In genomic region chr12:57129311-57130288, GRCh38 we compare ENCODE assay signal across 7 cellular contexts. TPM values are rescaled to one million over a fixed set of nuclear protein-coding genes. Genes with fewer than 3 reads are reported as not detected.
DNase-seq lines count a peak whose midpoint lies in the region; ATAC-seq and TF ChIP-seq lines count a peak whose summit lies in the region.
"Had no signal": no experiment of that assay in that cellular context is flagged by ENCODE, and none has a peak within 500 bp of the region (broad histone marks: within the 10 kb centered on the region; RNA-seq: fewer than 3 reads in every experiment).

No MANE protein-coding gene starts in this region.

- peaks cover 62% of the 10 kb centered on the region for H3K4me1 Mint-ChIP-seq in chondrocyte (ENCODE audit: low read depth)

- no peak for DNase-seq in chondrocyte (ENCODE audit: low spot score)
- peak; percentile 82 for DNase-seq in osteoblast (ENCODE audit: insufficient read length, low spot score, missing footprints)
- no peak for DNase-seq in NCI-H2029 treated with DMSO at 0.1 percent for 48 hours (lab: John Stamatoyannopoulos, UW)
- no peak for DNase-seq in NCI-H2171 (lab: John Stamatoyannopoulos, UW)

- ATAC-seq in HG03460 (IDR thresholded peaks at IDR 0.05; ENCODE audit: unreplicated experiment) = no peak

- H3K27ac ChIP-seq in HUES6 (ENCODE audit: low read depth, low read length) (peak overlapping the region; percentile 87; the same call in 1 of the 2 replicates), osteoblast (ENCODE audit: low read depth, low read length) (peak overlapping the region; percentile 80)

- H3K4me3 ChIP-seq in HUES6 (ENCODE audit: low read depth, low read length) (peak overlapping the region; percentile 98), osteoblast (ENCODE audit: insufficient read depth, low read length) (peak overlapping the region; percentile 95)

- no peaks in the 10 kb centered on the region for H3K36me3 Mint-ChIP-seq in chondrocyte (ENCODE audit: low read depth)

- H3K27ac Mint-ChIP-seq in chondrocyte (ENCODE audit: unreplicated experiment) = peak overlapping the region; percentile 91

- H3K4me3 Mint-ChIP-seq in chondrocyte (ENCODE audit: unreplicated experiment) = peak overlapping the region; percentile 87

- no peaks in the 10 kb centered on the region for H3K9me3 Mint-ChIP-seq in chondrocyte (ENCODE audit: low read depth)

- H4K20me1 ChIP-seq in osteoblast (ENCODE audit: insufficient read depth, low read length) = peaks cover 34% of the 10 kb centered on the region

- H3K36me3 ChIP-seq in HUES6 (ENCODE audit: control insufficient read depth, insufficient read depth, low read length) = no peaks in the 10 kb centered on the region
- peaks cover 7% of the 10 kb centered on the region for H3K36me3 ChIP-seq in osteoblast (ENCODE audit: insufficient read depth, low read length)

- TF ChIP-seq CTCF in chondrocyte (IDR thresholded peaks at IDR 0.05) (no peak), osteoblast (IDR thresholded peaks at IDR 0.05; ENCODE audit: extremely low read depth, low read depth, low read length) (no peak)

- peak overlapping the region; percentile 89 for H3K4me2 ChIP-seq in osteoblast (ENCODE audit: insufficient read depth, low read length)

- H3K9me3 ChIP-seq in HUES6 (ENCODE audit: control insufficient read depth, insufficient read depth, low read depth, low read length) = no peaks in the 10 kb centered on the region
- H3K9me3 ChIP-seq in osteoblast (ENCODE audit: low read depth, low read length) = no peaks in the 10 kb centered on the region

- peaks cover 60% of the 10 kb centered on the region for H3K79me2 ChIP-seq in osteoblast (ENCODE audit: insufficient read depth, low read length)

- no peaks in the 10 kb centered on the region for H3K27me3 Mint-ChIP-seq in chondrocyte (ENCODE audit: low read depth)

- H3K27me3 ChIP-seq in HUES6 (ENCODE audit: control insufficient read depth, insufficient read depth, low read length) = no peaks in the 10 kb centered on the region
- H3K27me3 ChIP-seq in osteoblast (ENCODE audit: insufficient read depth, low read length) = no peaks in the 10 kb centered on the region

- no peak overlapping the region for H2AFZ ChIP-seq in osteoblast (ENCODE audit: low read length)

- H3K4me1 ChIP-seq in HUES6 (ENCODE audit: control insufficient read depth, insufficient read depth, low read length) = peaks cover 53% of the 10 kb centered on the region
- H3K4me1 ChIP-seq in osteoblast (ENCODE audit: insufficient read depth, low read length) = peaks cover 53% of the 10 kb centered on the region

- H3K9ac ChIP-seq in HUES6 (ENCODE audit: low read length) = peak overlapping the region; percentile 87

RNA-seq across cellular contexts. Expression of gene LRP1, which starts 1.3 kb away (rescaled TPM):
- total RNA-seq in chondrocyte (448 to 583 TPM (median 463 TPM) in 3 replicates), osteoblast (744 and 789 TPM in 2 replicates)

RNA-seq across cellular contexts. Expression of gene LRP1-AS, which starts 17.8 kb away (rescaled TPM):
- total RNA-seq in chondrocyte = not detected in 3 replicates
- total RNA-seq in osteoblast = not detected in 2 replicates
- total RNA-seq: HT1080 had no signal

RNA-seq across cellular contexts. Expression of gene STAT6, which starts 18.4 kb away (rescaled TPM):
- 89.4 to 101 TPM (median 94.2 TPM) in 3 replicates for total RNA-seq in chondrocyte
- 149 and 167 TPM in 2 replicates for total RNA-seq in osteoblast

RNA-seq across cellular contexts. Expression of gene NAB2, which starts 40.7 kb away (rescaled TPM):
- 30.7 to 32.5 TPM (median 31.1 TPM) in 3 replicates for total RNA-seq in chondrocyte
- 53.6 and 70.9 TPM in 2 replicates for total RNA-seq in osteoblast

RNA-seq across cellular contexts. Expression of gene NEMP1, which starts 51.0 kb away (rescaled TPM):
- total RNA-seq in chondrocyte (11.7 to 14.7 TPM (median 12.9 TPM) in 3 replicates), osteoblast (6.5 and 7.7 TPM in 2 replicates)
